Comparison of ENCODE assay signal across 1 cellular context in genomic region chr11:468036-468435, GRCh38.
TF ChIP-seq lines count a peak whose summit lies in the region.

No MANE protein-coding gene starts in this region.

TF ChIP-seq in IMR-90, 13 proteins besides CTCF, POLR2A, EP300 and RAD21 (continued from another document):
- TF ChIP-seq, protein P1, sequence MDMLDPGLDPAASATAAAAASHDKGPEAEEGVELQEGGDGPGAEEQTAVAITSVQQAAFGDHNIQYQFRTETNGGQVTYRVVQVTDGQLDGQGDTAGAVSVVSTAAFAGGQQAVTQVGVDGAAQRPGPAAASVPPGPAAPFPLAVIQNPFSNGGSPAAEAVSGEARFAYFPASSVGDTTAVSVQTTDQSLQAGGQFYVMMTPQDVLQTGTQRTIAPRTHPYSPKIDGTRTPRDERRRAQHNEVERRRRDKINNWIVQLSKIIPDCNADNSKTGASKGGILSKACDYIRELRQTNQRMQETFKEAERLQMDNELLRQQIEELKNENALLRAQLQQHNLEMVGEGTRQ (IDR thresholded peaks at IDR 0.05; ENCODE audit: low read depth, low read length) = no peak
- TF ChIP-seq MXI1 (IDR thresholded peaks at IDR 0.05; ENCODE audit: borderline replicate concordance, low read depth, low read length) = no peak
- no peak for TF ChIP-seq FOS (IDR thresholded peaks at IDR 0.05; ENCODE audit: low read depth, low read length)
- TF ChIP-seq NFE2L2 (IDR thresholded peaks at IDR 0.05; ENCODE audit: low read depth, low read length) = no peak
- TF ChIP-seq CEBPB (IDR thresholded peaks at IDR 0.05; ENCODE audit: low read depth, low read length) = no peak
- no peak for TF ChIP-seq SMC3 (IDR thresholded peaks at IDR 0.05; ENCODE audit: low read depth, low read length)
- TF ChIP-seq MAZ (IDR thresholded peaks at IDR 0.05; ENCODE audit: borderline replicate concordance, low read depth, low read length) = no peak
- TF ChIP-seq RCOR1 (IDR thresholded peaks at IDR 0.05; ENCODE audit: insufficient replicate concordance, low read length) = no peak
- no peak for TF ChIP-seq BHLHE40 (IDR thresholded peaks at IDR 0.05; ENCODE audit: low read depth, low read length)
- no peak for TF ChIP-seq ELK1 (IDR thresholded peaks at IDR 0.05; ENCODE audit: borderline replicate concordance, low read depth, low read length)
- no peak for TF ChIP-seq RFX5 (IDR thresholded peaks at IDR 0.05; ENCODE audit: low read depth, low read length)
- no peak for TF ChIP-seq MAFK (IDR thresholded peaks at IDR 0.05; ENCODE audit: low read depth, low read length)
